ENCODE assay signal across 8 cellular contexts in genomic region chr17:58344047-58344790, GRCh38. TPM values are rescaled to one million over a fixed set of nuclear protein-coding genes. Genes with fewer than 3 reads are reported as not detected.
DNase-seq lines count a peak whose midpoint lies in the region; ATAC-seq and TF ChIP-seq lines count a peak whose summit lies in the region.

No MANE protein-coding gene starts in this region.

- H3K27me3 Mint-ChIP-seq in activated B cell treated with CpG ODN at 0.5 μM for 24 hours, result no peaks in the 10 kb centered on the region

- H3K4me1 ChIP-seq in effector memory CD4-positive, alpha-beta T cell (ENCODE audit: control insufficient read depth, insufficient read depth, low read length, poor library complexity, severe bottlenecking), result peaks cover 55% of the 10 kb centered on the region

- DNase-seq in Right ventricle myocardium superior (no peak), cardiac septum (ENCODE audit: low spot score) (no peak), activated B cell treated with CpG ODN at 0.5 μM for 24 hours (peak; percentile 71), SW 1271 (lab: John Stamatoyannopoulos, UW) (no peak), NCI-H510A treated with DMSO at 0.1 percent for 48 hours (lab: John Stamatoyannopoulos, UW) (no peak)
- peak; percentile 85 to 89 (median 88) for DNase-seq in effector memory CD4-positive, alpha-beta T cell
- peak; percentile 67 to 83 (median 82) for DNase-seq in stimulated activated CD4-positive, alpha-beta T cell treated with anti-CD3 and anti-CD28 coated beads, TNF-alpha, amount 100 ng/mL, for 1 hour (ENCODE audit: low read depth in 3 of 3, low spot score in 1 of 3)

- H3K27ac Mint-ChIP-seq in activated B cell treated with CpG ODN at 0.5 μM for 24 hours, result peak overlapping the region; percentile 99

- no peak for TF ChIP-seq CTCF in activated B cell treated with CpG ODN at 0.5 μM for 24 hours (IDR thresholded peaks at IDR 0.05)

- H3K4me3 ChIP-seq in effector memory CD4-positive, alpha-beta T cell (ENCODE audit: insufficient read depth, low read depth, low read length, poor library complexity, severe bottlenecking), result peak overlapping the region; percentile 44

- peaks cover 38% of the 10 kb centered on the region for H3K36me3 ChIP-seq in effector memory CD4-positive, alpha-beta T cell (ENCODE audit: control insufficient read depth, insufficient read depth, low read length)

- H3K4me1 Mint-ChIP-seq in activated B cell treated with CpG ODN at 0.5 μM for 24 hours, result peaks cover 91% of the 10 kb centered on the region

- peaks cover 69% of the 10 kb centered on the region for H3K36me3 Mint-ChIP-seq in activated B cell treated with CpG ODN at 0.5 μM for 24 hours (ENCODE audit: low read depth)

- ATAC-seq in Right ventricle myocardium superior (ENCODE audit: poor library complexity), result peak; percentile 31
- ATAC-seq in HG03439 (IDR thresholded peaks at IDR 0.05; ENCODE audit: unreplicated experiment), result peak; percentile 73
- peak; percentile 83 for ATAC-seq in activated B cell treated with CpG ODN at 0.5 μM for 24 hours (ENCODE audit: low read depth)

- intact Hi-C loops in Right ventricle myocardium superior (cut with DNase I) (no loop called here), cardiac septum (cut with DNase I) (no loop called here), activated B cell treated with CpG ODN at 0.5 μM for 24 hours (cut with micrococcal nuclease) (loop anchor here (1.0 kb wide), 4 partner anchors 8 to 73 kb away; partner anchors contain the start of genes RNF43 and SUPT4H1)

- H3K9me3 ChIP-seq in effector memory CD4-positive, alpha-beta T cell (ENCODE audit: control insufficient read depth, low read length), result no peaks in the 10 kb centered on the region

- POLR2A ChIA-PET in activated B cell treated with CpG ODN at 0.5 μM for 24 hours (lab: Charles Lee), result interaction anchor here (0.6 to 18.6 kb wide), 29 partner anchors 9 to 1062 kb away, joined by 3 to 3007 read pairs (median 4); partner anchors contain the start of genes DYNLL2, HSF5, RAD51C and RNF43

- CTCF ChIA-PET in activated B cell treated with CpG ODN at 0.5 μM for 24 hours (lab: Charles Lee), result interaction anchor here (0.8 to 3.5 kb wide), 20 partner anchors 8 to 174 kb away, joined by 3 to 129 read pairs (median 7); partner anchors contain the start of genes HSF5, RNF43, SUPT4H1 and TSPOAP1

- H3K9me3 Mint-ChIP-seq in activated B cell treated with CpG ODN at 0.5 μM for 24 hours, result no peaks in the 10 kb centered on the region

- peak overlapping the region; percentile 83 for H3K4me3 Mint-ChIP-seq in activated B cell treated with CpG ODN at 0.5 μM for 24 hours

- H3K27ac ChIP-seq in effector memory CD4-positive, alpha-beta T cell (ENCODE audit: insufficient read depth, low read length, poor library complexity, severe bottlenecking), result peak overlapping the region; percentile 98

- H3K27me3 ChIP-seq in effector memory CD4-positive, alpha-beta T cell (replicated peaks; ENCODE audit: control insufficient read depth, insufficient read depth, low read length, poor library complexity, severe bottlenecking), result no peaks in the 10 kb centered on the region

RNA-seq across cellular contexts. Expression of gene SUPT4H1, which starts 7.8 kb away (rescaled TPM):
- total RNA-seq in Right ventricle myocardium superior, result 59.2 TPM
- total RNA-seq in cardiac septum, result 49.4 TPM
- 90.2 and 100 TPM in 2 replicates for total RNA-seq in activated B cell treated with CpG ODN at 0.5 μM for 24 hours

RNA-seq across cellular contexts. Expression of gene TSPOAP1, which starts 15.6 kb away (rescaled TPM):
- total RNA-seq in Right ventricle myocardium superior (13.6 TPM), cardiac septum (10.7 TPM), activated B cell treated with CpG ODN at 0.5 μM for 24 hours (16.7 and 22.5 TPM in 2 replicates)

Comparison
In these comparisons a context has a peak if more than half of its experiments do, and no peak if none do; other contexts are left out.
1. ATAC-seq: peak in every context shown above with its lines; median percentile 83 in activated B cell treated with CpG ODN at 0.5 μM for 24 hours; 73 in HG03439; 31 in Right ventricle myocardium superior.
2. DNase-seq: peak in activated B cell treated with CpG ODN at 0.5 μM for 24 hours (single experiment), effector memory CD4-positive, alpha-beta T cell (3 of 3) and stimulated activated CD4-positive, alpha-beta T cell treated with anti-CD3 and anti-CD28 coated beads, TNF-alpha, amount 100 ng/mL, for 1 hour (3 of 3); none in Right ventricle myocardium superior (single experiment), cardiac septum (single experiment), SW 1271 (0 of 2) and NCI-H510A treated with DMSO at 0.1 percent for 48 hours (single experiment).